31 cellular contexts compared by ENCODE assay signal in genomic region chr6:70215460-70215859, GRCh38.
"Had no signal": no experiment of that assay in that cellular context is flagged by ENCODE, and none has a peak within 500 bp of the region (broad histone marks: within the 10 kb centered on the region; RNA-seq: fewer than 3 reads in every experiment).

No MANE protein-coding gene starts in this region.

- H3K9me3 ChIP-seq: adrenal gland, ascending aorta, body of pancreas, breast epithelium had no signal

- H3K4me1 ChIP-seq: adrenal gland, ascending aorta, body of pancreas, breast epithelium had no signal

- H3K27ac ChIP-seq: adrenal gland, ascending aorta, body of pancreas, brain microvascular endothelial cell, breast epithelium, cardiac muscle cell had no signal

- H3K36me3 ChIP-seq: adrenal gland, ascending aorta, brain microvascular endothelial cell, breast epithelium, cardiac muscle cell had no signal

- H3K27me3 ChIP-seq: adrenal gland, ascending aorta, body of pancreas, brain microvascular endothelial cell, breast epithelium, cardiac muscle cell had no signal

- ATAC-seq: activated naive CD4-positive, alpha-beta T cell treated with anti-CD3 and anti-CD28 coated beads, Interleukin-2, amount 50 U/mL, for 72 hours; activated naive CD8-positive, alpha-beta T cell treated with anti-CD3 and anti-CD28 coated beads, Interleukin-2, amount 50 U/mL, for 24 hours; activated T-cell treated with anti-CD3 and anti-CD28 coated beads, Interleukin-2, amount 50 U/mL, for 4 hours; activated T-cell treated with anti-CD3 and anti-CD28 coated beads, Interleukin-2, amount 50 U/mL, for 72 hours; activated T-helper 17 cell treated with anti-CD3 and anti-CD28 coated beads, Interleukin-2, amount 50 U/mL, for 72 hours; body of pancreas had no signal

- H3K4me3 ChIP-seq: adrenal gland, ascending aorta, body of pancreas, breast epithelium, cardiac muscle cell had no signal

- DNase-seq: activated effector memory CD4-positive, alpha-beta T cell treated with anti-CD3 and anti-CD28 coated beads, Interleukin-2, amount 50 U/mL, for 16 hours; activated effector memory CD4-positive, alpha-beta T cell treated with Interleukin-2 at 50 U/mL for 16 hours; activated gamma-delta T cell; activated gamma-delta T cell treated with Interleukin-2 at 50 U/mL for 16 hours; activated naive CD4-positive, alpha-beta T cell; activated naive CD4-positive, alpha-beta T cell treated with anti-CD3 and anti-CD28 coated beads for 36 hours; activated naive CD4-positive, alpha-beta T cell treated with anti-CD3 and anti-CD28 coated beads, Interleukin-2, amount 10 ng/mL, durations not matched to agents 7 days and 5 days; activated naive CD4-positive, alpha-beta T cell treated with anti-CD3 and anti-CD28 coated beads, Interleukin-2, amount 50 U/mL, for 16 hours; activated naive CD4-positive, alpha-beta T cell treated with Interleukin-2 at 50 U/mL for 16 hours; activated naive CD8-positive, alpha-beta T cell treated with anti-CD3 and anti-CD28 coated beads for 36 hours; activated naive CD8-positive, alpha-beta T cell treated with anti-CD3 and anti-CD28 coated beads, Interleukin-2, amount 10 ng/mL, durations not matched to agents 7 days and 5 days; activated naive CD8-positive, alpha-beta T cell treated with anti-CD3 and anti-CD28 coated beads, Interleukin-2, amount 50 U/mL, for 24 hours; activated T-cell treated with anti-CD3 and anti-CD28 coated beads, Interleukin-2, amount 50 U/mL, for 24 hours; activated T-cell treated with anti-CD3 and anti-CD28 coated beads, Interleukin-2, amount 50 U/mL, for 4 hours; activated T-cell treated with anti-CD3 and anti-CD28 coated beads, Interleukin-2, amount 50 U/mL, for 48 hours; activated T-cell treated with anti-CD3 and anti-CD28 coated beads, Interleukin-2, amount 50 U/mL, for 72 hours; adrenal gland; amniotic stem cell; amygdala; anterior cingulate cortex; aorta; body of pancreas; brain microvascular endothelial cell; caudate nucleus; central memory CD4-positive, alpha-beta T cell; cerebellar nuclear complex had no signal
